ENCODE assay signal across 7 cellular contexts in the genomic region with DNA sequence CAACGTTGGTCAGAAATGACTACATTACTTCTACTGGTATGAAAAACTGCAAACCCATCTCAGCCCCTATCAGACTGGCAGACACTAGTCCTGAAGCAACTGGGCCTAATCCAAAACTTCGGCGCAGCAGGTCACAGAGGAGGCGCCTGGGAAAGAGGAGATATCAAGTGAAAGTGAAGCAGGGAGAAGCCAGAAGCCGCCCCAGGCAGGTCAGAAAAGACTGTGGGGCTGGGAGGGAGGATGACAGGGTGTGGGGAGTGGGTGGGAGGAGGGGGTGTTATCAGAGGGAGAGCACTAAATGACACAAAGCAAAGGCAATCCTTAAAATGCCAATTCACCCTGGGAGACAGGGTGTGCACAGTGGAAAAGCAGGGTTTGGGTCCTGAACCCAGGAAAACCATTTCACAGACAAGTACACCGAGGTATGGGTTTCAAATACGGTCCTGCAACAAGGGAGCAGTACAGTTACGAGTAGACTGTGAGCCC. TPM values are rescaled to one million over a fixed set of nuclear protein-coding genes. Genes with fewer than 3 reads are reported as not detected.
DNase-seq lines count a peak whose midpoint lies in the region; ATAC-seq and TF ChIP-seq lines count a peak whose summit lies in the region.

No MANE protein-coding gene starts in this region.

- TF ChIP-seq EP300 in transverse colon (IDR thresholded peaks at IDR 0.05; ENCODE audit: low read depth), result no peak

- H3K4me1 ChIP-seq in colonic mucosa, result peaks cover 4% of the 10 kb centered on the region
- H3K4me1 ChIP-seq in lung (ENCODE audit: control insufficient read depth in 2 of 2, insufficient read depth in 2 of 2, low read length in 2 of 2), result peaks cover 0 to 22% of the 10 kb centered on the region in 2 donors
- H3K4me1 ChIP-seq in transverse colon, result peaks cover 0 to 28% (median 16%) of the 10 kb centered on the region in 4 donors

- intact Hi-C loops in colonic mucosa (cut with DNase I) (no loop called here), transverse colon (cut with DNase I; ENCODE audit: low total_unique reads) (no loop called here)

- peak overlapping the region; percentile 74 for H3K27ac ChIP-seq in colonic mucosa
- H3K27ac ChIP-seq in lung (ENCODE audit: low read depth in 1 of 2, low read length in 1 of 2), result peak overlapping the region; percentile 85 to 93
- H3K27ac ChIP-seq in transverse colon, result peak overlapping the region; percentile 80 to 89 (median 88)

- H3K4me3 ChIP-seq in GM12875 (ENCODE audit: low read depth, low read length) (peak overlapping the region; percentile 95), colonic mucosa (peak overlapping the region; percentile 77), lung (peak overlapping the region; percentile 92), transverse colon (peak overlapping the region; percentile 62 to 88 (median 74))

- H3K36me3 ChIP-seq in colonic mucosa, result no peaks in the 10 kb centered on the region
- H3K36me3 ChIP-seq in lung (ENCODE audit: control insufficient read depth in 2 of 2, insufficient read depth in 2 of 2, low read length in 2 of 2), result peaks cover 0 to 1% of the 10 kb centered on the region in 2 donors
- H3K36me3 ChIP-seq in transverse colon, result no peaks in the 10 kb centered on the region

- TF ChIP-seq CTCF in GM12875 (IDR thresholded peaks at IDR 0.05; ENCODE audit: borderline replicate concordance, insufficient read depth, low read depth, low read length) (no peak), colonic mucosa (IDR thresholded peaks at IDR 0.05) (no peak), lung (IDR thresholded peaks at IDR 0.05; ENCODE audit: control extremely low read depth, extremely low read depth) (no peak), transverse colon (IDR thresholded peaks at IDR 0.05) (no peak)

- no peaks in the 10 kb centered on the region for H3K27me3 ChIP-seq in colonic mucosa
- H3K27me3 ChIP-seq in lung (ENCODE audit: control insufficient read depth, insufficient read depth), result no peaks in the 10 kb centered on the region
- no peaks in the 10 kb centered on the region for H3K27me3 ChIP-seq in transverse colon

- H3K9ac ChIP-seq in colonic mucosa (ENCODE audit: low read depth in 2 of 2, low read length in 2 of 2), result peak overlapping the region; percentile 78 to 84

- DNase-seq in RPMI8226, result peak; percentile 42
- peak; percentile 30 for DNase-seq in colonic mucosa
- no peak for DNase-seq in lung (ENCODE audit: low spot score)
- DNase-seq in transverse colon, result peak; percentile 19
- no peak for DNase-seq in activated CD4-positive, CD25-positive, alpha-beta regulatory T cell (lab: John Stamatoyannopoulos, UW)

- no peaks in the 10 kb centered on the region for H3K9me3 ChIP-seq in colonic mucosa
- no peaks in the 10 kb centered on the region for H3K9me3 ChIP-seq in lung (ENCODE audit: control insufficient read depth in 2 of 2, insufficient read depth in 1 of 2, low read length in 1 of 2)
- no peaks in the 10 kb centered on the region for H3K9me3 ChIP-seq in transverse colon

- 5 to 11% methylated on average over 8 of the region's 8 CpGs for WGBS in lung, 2 donors
- 0 to 5% methylated on average over 2 to 8 of the region's 8 CpGs for WGBS in transverse colon (ENCODE audit: low coverage in 1 of 2), 2 donors

- no peak for TF ChIP-seq POLR2A in transverse colon (IDR thresholded peaks at IDR 0.05)

- in situ Hi-C loops in transverse colon (cut with MboI; ENCODE audit: low pct_ligation_motif_present in 1 of 4, low pct_unique_long_range_greater_than_20kb in 1 of 4, low sequenced_read_pairs in 3 of 4), result no loop called here

- ATAC-seq in lung (ENCODE audit: insufficient read depth, low FRiP score), result no peak
- no peak for ATAC-seq in GM19455 (IDR thresholded peaks at IDR 0.05; ENCODE audit: unreplicated experiment)

RNA-seq across cellular contexts. Expression of gene CHCHD3, which starts 0.7 kb away (rescaled TPM):
- total RNA-seq in colonic mucosa (100 to 1,000 TPM in 1 of 2 donors, 10 to 100 TPM in 1; 81.5 to 112 TPM), lung (10 to 100 TPM; 52.1 to 78.0 TPM), transverse colon (10 to 100 TPM; 49.4 to 78.1 (median 52.9) TPM)
- polyA plus RNA-seq in lung, result 10 to 100 TPM; 20.1 to 41.7 TPM

Comparison
In these comparisons a context has a peak if more than half of its experiments do, and no peak if none do; other contexts are left out.
1. DNase-seq: peak in RPMI8226 (single experiment), colonic mucosa (single experiment) and transverse colon (single experiment); none in lung (single experiment) and activated CD4-positive, CD25-positive, alpha-beta regulatory T cell (0 of 4).
2. Peak in every context shown above with its lines, with median percentiles within 50 percentile points of each other: H3K4me3 ChIP-seq and H3K27ac ChIP-seq.